ENCODE assay signal across 8 cellular contexts in genomic region chr1:9494936-9495758, GRCh38. TPM values are rescaled to one million over a fixed set of nuclear protein-coding genes. Genes with fewer than 3 reads are reported as not detected.
DNase-seq lines count a peak whose midpoint lies in the region; ATAC-seq, FAIRE-seq and TF ChIP-seq lines count a peak whose summit lies in the region.

No MANE protein-coding gene starts in this region.

- in situ Hi-C loops in HepG2 (cut with HindIII; ENCODE audit: extremely low pct_ligation_motif_present, low pct_unique_long_range_greater_than_20kb) = loop anchor here (5.0 kb wide), 1 partner anchor 77 kb away; no protein-coding TSS in a partner anchor

- TF ChIP-seq EP300 in HepG2 (IDR thresholded peaks at IDR 0.05; ENCODE audit: low read depth in 2 of 2, low read length in 2 of 2) = no peak
- no peak for TF ChIP-seq EP300 in HepG2 (CRISPR knock-in tag; IDR thresholded peaks at IDR 0.05; ENCODE audit: borderline replicate concordance)

- BruUV-seq in HepG2 (replicated peaks; lab: Mats Ljungman, UMichigan) = no TSS peak

- DNase-seq in NCI-H2081 (lab: John Stamatoyannopoulos, UW) = peak; percentile 65 to 72
- DNase-seq in NCI-H2081 treated with DMSO at 0.1 percent for 48 hours (lab: John Stamatoyannopoulos, UW) = no peak
- DNase-seq in NCI-H1105 treated with DMSO at 0.1 percent for 48 hours (lab: John Stamatoyannopoulos, UW) = peak; percentile 54
- DNase-seq in activated CD4-positive, CD25-positive, alpha-beta regulatory T cell (lab: John Stamatoyannopoulos, UW) = peak; percentile 25 to 44 (median 34)
- DNase-seq in cerebellar cortex (ENCODE audit: low spot score) = peak; percentile 22
- no peak for DNase-seq in HepG2 (ENCODE audit: low spot score)
- peak; percentile 32 to 55 (median 44) for DNase-seq in stimulated activated CD4-positive, alpha-beta T cell treated with anti-CD3 and anti-CD28 coated beads, TNF-alpha, amount 100 ng/mL, for 4 hours (ENCODE audit: low read depth in 3 of 3)
- no peak for DNase-seq in occipital lobe (lab: John Stamatoyannopoulos, UW)

- 50% methylated on average over 25 of the region's 48 CpGs for WGBS in HepG2 (ENCODE audit: low lambda C conversion rate)

- no peak overlapping the region for H2AFZ ChIP-seq in HepG2 (ENCODE audit: low read length)

- POLR2A ChIA-PET in HepG2 (lab: Yijun Ruan, JAX) = interaction anchor here (0.7 to 1.2 kb wide), 3 partner anchors 43 to 98 kb away, joined by 3 to 4 read pairs (median 3); no protein-coding TSS in a partner anchor

- H3K79me2 ChIP-seq in HepG2 (ENCODE audit: insufficient read depth, low read length) = no peaks in the 10 kb centered on the region

- no peak for TF ChIP-seq POLR2A in HepG2 (IDR thresholded peaks at IDR 0.05; ENCODE audit: insufficient read depth in 1 of 2, low read depth in 2 of 2, low read length in 2 of 2)

- H3K36me3 ChIP-seq in HepG2 (replicated peaks in 1 of 2; ENCODE audit: control insufficient read depth in 1 of 2, insufficient read depth in 2 of 2, low read length in 2 of 2) = no peaks in the 10 kb centered on the region

- H4K20me1 ChIP-seq in HepG2 (ENCODE audit: insufficient read depth, low read length) = no peaks in the 10 kb centered on the region

- CTCF ChIA-PET in HepG2 (lab: Yijun Ruan, JAX; ENCODE audit: low intra/inter-chr PET ratio, low total read pairs) = interaction anchor here (0.9 to 3.2 kb wide), 4 partner anchors 70 to 206 kb away, joined by 3 to 30 read pairs (median 3); no protein-coding TSS in a partner anchor

- intact Hi-C loops in HepG2 (cut with micrococcal nuclease; ENCODE audit: unreplicated experiment) = loop anchor here (1.0 kb wide), 1 partner anchor 78 kb away; no protein-coding TSS in a partner anchor

- TF ChIP-seq RAD21 in HepG2 (CRISPR knock-in tag; IDR thresholded peaks at IDR 0.05) = peak; percentile 98

- H3K27ac ChIP-seq in HepG2 (ENCODE audit: extremely low read length, insufficient read depth, low read length) = no peak overlapping the region

- ATAC-seq in HepG2 = peak; percentile 76

- TF ChIP-seq CTCF in HepG2 (CRISPR knock-in tag; IDR thresholded peaks at IDR 0.05) = peak; percentile 90

- no peak for FAIRE-seq in HepG2 (lab: Jason Lieb, UNC)

- no peak overlapping the region for H3K9ac ChIP-seq in HepG2 (ENCODE audit: insufficient read depth, low read depth, low read length)

- no peak overlapping the region; a peak in 1 of 6 replicates for H3K4me3 ChIP-seq in HepG2 (replicated peaks in 1 of 3; ENCODE audit: insufficient read depth in 1 of 3, low read depth in 2 of 3, low read length in 3 of 3)

- H3K4me1 ChIP-seq in HepG2 (ENCODE audit: insufficient read depth, low read length) = peaks cover 51% of the 10 kb centered on the region

- H3K27me3 ChIP-seq in HepG2 (ENCODE audit: control insufficient read depth in 1 of 2, insufficient read depth in 2 of 2, low read length in 2 of 2) = no peaks in the 10 kb centered on the region

- H3K4me2 ChIP-seq in HepG2 (ENCODE audit: low read depth, low read length) = 0 out of 2 replicates have a peak overlapping the region, but pooled peaks have one; percentile 30

- H3K9me3 ChIP-seq in HepG2 (ENCODE audit: low read length) = no peaks in the 10 kb centered on the region

TF ChIP-seq in HepG2, 621 proteins besides CTCF, POLR2A, EP300 and RAD21 (continues in another document):
- TF ChIP-seq ZHX1 (CRISPR knock-in tag; IDR thresholded peaks at IDR 0.05; ENCODE audit: low read depth) = peak; percentile 90
- peak; percentile 63; the same call in 1 of the 2 replicates for TF ChIP-seq POGZ (CRISPR knock-in tag; IDR thresholded peaks at IDR 0.05)
- TF ChIP-seq XRCC5 (optimal IDR thresholded peaks at IDR 0.05; ENCODE audit: low read length) = peak; percentile 49
- no peak for TF ChIP-seq ZBTB3 (CRISPR knock-in tag; IDR thresholded peaks at IDR 0.05; ENCODE audit: borderline replicate concordance, low read depth)
- no peak for TF ChIP-seq IRF1 (CRISPR knock-in tag; IDR thresholded peaks at IDR 0.05; ENCODE audit: low read depth)
- peak; percentile 26; the same call in 1 of the 2 replicates for TF ChIP-seq FOXP4 (CRISPR knock-in tag; IDR thresholded peaks at IDR 0.05)
- TF ChIP-seq ZIK1 (CRISPR knock-in tag; IDR thresholded peaks at IDR 0.05; ENCODE audit: borderline replicate concordance, low read depth) = no peak; the same call in 1 of the 2 replicates
- TF ChIP-seq ZNF781 (CRISPR knock-in tag; IDR thresholded peaks at IDR 0.05; ENCODE audit: borderline replicate concordance, not compliant biosample characterization) = no peak
- no peak for TF ChIP-seq HCFC1 (IDR thresholded peaks at IDR 0.05; ENCODE audit: low read depth, low read length)
- TF ChIP-seq ZNF644 (CRISPR knock-in tag; IDR thresholded peaks at IDR 0.05; ENCODE audit: low read depth) = no peak

RNA-seq across cellular contexts. Expression of gene SLC25A33, which starts 44.1 kb away (rescaled TPM):
- total RNA-seq in HepG2 (2016; rRNA removed; fragmentation: Illumina TruSeq; extraction: Trizol) (48.6 and 50.3 TPM in 2 replicates), occipital lobe (13.9 TPM)
- 154 and 160 TPM in 2 replicates for total RNA-seq in HepG2 (2016; cell fraction: cytosol; rRNA removed; fragmentation: Illumina TruSeq; extraction: Trizol; ENCODE audit: low read depth)
- total RNA-seq in HepG2 (2016; cell fraction: insoluble cytoplasmic fraction; rRNA removed; fragmentation: Illumina TruSeq; extraction: Trizol) = 44.1 and 53.1 TPM in 2 replicates
- total RNA-seq in HepG2 (2016; cell fraction: membrane; rRNA removed; fragmentation: Illumina TruSeq; extraction: Trizol) = 183 TPM in 2 replicates
- total RNA-seq in HepG2 (2016; cell fraction: nucleus; rRNA removed; fragmentation: Illumina TruSeq; extraction: Trizol) = 22.6 and 24.9 TPM in 2 replicates
- 15.2 and 15.4 TPM in 2 replicates for polyA plus RNA-seq in HepG2 (2011; rRNA removed)
- 15.2 and 20.3 TPM in 2 replicates for polyA plus RNA-seq in HepG2 (2011; cell fraction: cytosol; rRNA removed)
- polyA plus RNA-seq in HepG2 (2011; cell fraction: nucleus; rRNA removed) = 5.8 and 8.1 TPM in 2 replicates
- polyA plus RNA-seq in HepG2 (2012) = 20.1 and 21.0 TPM in 2 replicates
- 153 and 173 TPM in 2 replicates for polyA plus RNA-seq in HepG2 (2016; cell fraction: cytosol; fragmentation: Illumina TruSeq; extraction: Trizol; ENCODE audit: low read depth)
- polyA plus RNA-seq in HepG2 (2016; cell fraction: insoluble cytoplasmic fraction; fragmentation: Illumina TruSeq; extraction: Trizol; ENCODE audit: low read depth) = 42.4 and 45.4 TPM in 2 replicates
- 145 and 151 TPM in 2 replicates for polyA plus RNA-seq in HepG2 (2016; cell fraction: membrane; fragmentation: Illumina TruSeq; extraction: Trizol; ENCODE audit: low read depth)
- polyA plus RNA-seq in HepG2 (2016; cell fraction: nucleus; fragmentation: Illumina TruSeq; extraction: Trizol; ENCODE audit: insufficient read depth, low read depth) = 34.7 and 35.9 TPM in 2 replicates
- 5.3 and 8.8 TPM in 2 replicates for polyA minus RNA-seq in HepG2 (2011; rRNA and poly(A)+ RNA removed; ENCODE audit: low replicate concordance)
- 11.6 and 12.6 TPM in 2 replicates for polyA minus RNA-seq in HepG2 (2011; cell fraction: cytosol; rRNA and poly(A)+ RNA removed)
- 10.7 and 13.2 TPM in 2 replicates for polyA minus RNA-seq in HepG2 (2011; cell fraction: nucleus; rRNA and poly(A)+ RNA removed)

Comparison
In these comparisons a context has a peak if more than half of its experiments do, and no peak if none do; other contexts are left out.
1. DNase-seq: peak in NCI-H2081 (2 of 2), NCI-H1105 treated with DMSO at 0.1 percent for 48 hours (single experiment), activated CD4-positive, CD25-positive, alpha-beta regulatory T cell (4 of 4), cerebellar cortex (single experiment) and stimulated activated CD4-positive, alpha-beta T cell treated with anti-CD3 and anti-CD28 coated beads, TNF-alpha, amount 100 ng/mL, for 4 hours (3 of 3); none in NCI-H2081 treated with DMSO at 0.1 percent for 48 hours (single experiment), HepG2 (single experiment) and occipital lobe (single experiment).